ENCODE assay signal across 8 cellular contexts in the genomic region with DNA sequence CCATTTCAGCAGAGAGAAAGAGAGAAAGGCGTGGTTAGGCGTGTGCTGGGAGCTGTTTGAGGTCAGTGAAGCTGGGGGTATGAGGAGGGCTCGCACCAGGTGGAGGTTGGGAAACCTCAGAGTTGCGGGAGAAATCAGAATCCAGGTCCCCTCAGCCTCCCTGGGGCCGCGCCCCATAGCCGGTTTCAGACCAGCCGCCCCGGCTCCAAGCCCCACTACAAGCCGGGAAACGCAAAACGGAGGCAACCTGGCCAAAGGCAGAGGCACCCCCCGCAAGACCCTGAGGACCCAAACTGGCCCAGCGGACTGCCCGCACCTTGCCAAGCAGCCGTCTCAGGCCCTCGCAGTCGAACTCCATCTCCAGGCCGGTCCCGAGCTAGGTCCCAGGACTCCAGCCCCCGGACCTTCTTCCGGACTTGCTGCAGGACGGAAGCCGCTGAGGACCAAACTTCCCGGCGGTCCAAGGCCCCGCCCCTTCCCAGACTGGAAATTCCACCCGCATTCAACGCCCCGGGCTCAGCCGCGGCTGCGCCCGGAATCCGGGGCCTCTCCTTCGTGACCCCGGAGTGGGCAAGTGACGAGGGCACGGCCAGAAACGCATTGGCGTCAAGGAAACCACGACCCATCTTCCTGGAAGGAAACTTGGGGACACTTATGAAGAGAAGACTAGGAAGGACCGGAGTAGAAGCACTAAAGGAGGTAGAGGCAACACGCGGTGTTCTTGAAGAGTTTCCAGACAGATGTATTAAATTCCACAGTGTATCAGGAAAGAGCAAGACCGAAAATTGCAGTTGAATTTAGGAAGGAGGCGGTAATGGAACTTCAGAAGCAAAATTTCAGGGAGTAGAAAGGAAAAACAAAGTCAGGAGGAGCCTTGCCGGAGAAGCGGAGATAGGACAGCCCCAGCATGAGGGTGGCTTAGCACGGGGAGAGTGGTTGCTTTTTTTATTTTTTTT. TPM values are rescaled to one million over a fixed set of nuclear protein-coding genes. Genes with fewer than 3 reads are reported as not detected.
A peak's percentile ranks its signal among the peaks of the same experiment; 100 is the strongest.
DNase-seq lines count a peak whose midpoint lies in the region; ATAC-seq, FAIRE-seq and TF ChIP-seq lines count a peak whose summit lies in the region.

A gene (minus strand): TSS at position 438 of the 956 bp plus-strand sequence. CDS start 80 bp downstream, at position 358.

- peak; percentile 93 for FAIRE-seq in endothelial cell of umbilical vein (lab: Jason Lieb, UNC)

- H3K79me2 ChIP-seq in endothelial cell of umbilical vein (ENCODE audit: control insufficient read depth, insufficient read depth, low read length): peaks cover 36% of the 10 kb centered on the region

- H3K27me3 ChIP-seq in BE2C (no peaks in the 10 kb centered on the region), endothelial cell of umbilical vein (ENCODE audit: control insufficient read depth in 2 of 2, insufficient read depth in 2 of 2, low read length in 2 of 2) (no peaks in the 10 kb centered on the region)

- H3K4me1 ChIP-seq in BE2C: no peaks in the 10 kb centered on the region
- H3K4me1 ChIP-seq in endothelial cell of umbilical vein (ENCODE audit: control insufficient read depth, extremely low read depth, insufficient read depth, low read length): peaks cover 17% of the 10 kb centered on the region
- peaks cover 12% of the 10 kb centered on the region for H3K4me1 ChIP-seq in mesodermal cell (ENCODE audit: control insufficient read depth, insufficient read depth, low read length, poor library complexity, severe bottlenecking)

- peak; percentile 87 for TF ChIP-seq POLR2A in endothelial cell of umbilical vein (IDR thresholded peaks at IDR 0.05; ENCODE audit: low read depth, low read length)

- CTCF ChIA-PET in endothelial cell of umbilical vein (lab: Charles Lee): interaction anchor here (0.5 to 1.5 kb wide), 3 partner anchors 48 to 244 kb away, joined by 3 read pairs; no protein-coding TSS in a partner anchor

- ATAC-seq in GM19035 (IDR thresholded peaks at IDR 0.05; ENCODE audit: unreplicated experiment) (peak; percentile 58), HG03354 (IDR thresholded peaks at IDR 0.05; ENCODE audit: poor library complexity, severe bottlenecking, unreplicated experiment) (peak; percentile 64)

- dilution Hi-C loops in endothelial cell of umbilical vein (cut with MboI; ENCODE audit: extremely low pct_ligation_motif_present, low sequenced_read_pairs): no loop called here

- peak within 1 kb of the TSS; percentile 77 for H3K4me3 ChIP-seq in BE2C (ENCODE audit: low read depth, low read length)
- peak within 1 kb of the TSS; percentile 91 to 98 (median 94) for H3K4me3 ChIP-seq in endothelial cell of umbilical vein (replicated peaks in 1 of 3; ENCODE audit: insufficient read depth in 1 of 3, low read depth in 1 of 3, low read length in 3 of 3)
- peak within 1 kb of the TSS; percentile 88 for H3K4me3 ChIP-seq in mesodermal cell (ENCODE audit: extremely low read depth, insufficient read depth, low read length, poor library complexity, severe bottlenecking)

- H2AFZ ChIP-seq in endothelial cell of umbilical vein (ENCODE audit: low read depth, low read length): peak within 1 kb of the TSS; percentile 90

- H3K9me1 ChIP-seq in endothelial cell of umbilical vein (replicated peaks; ENCODE audit: control insufficient read depth, extremely low read depth, insufficient read depth, low read length): no peaks in the 10 kb centered on the region

- POLR2A ChIA-PET in endothelial cell of umbilical vein (lab: Charles Lee): interaction anchor here (1.3 to 2.1 kb wide), 2 partner anchors 45 to 62 kb away, joined by 4 to 9 read pairs; a partner anchor contains a TSS

- 0 to 1% methylated on average over 48 to 49 of the region's 50 CpGs for WGBS in mesodermal cell (ENCODE audit: insufficient coverage in 2 of 2), 2 experiments

- no peaks in the 10 kb centered on the region for H3K36me3 ChIP-seq in BE2C
- H3K36me3 ChIP-seq in endothelial cell of umbilical vein (ENCODE audit: control insufficient read depth in 2 of 2, extremely low read depth in 1 of 2, insufficient read depth in 2 of 2, low read length in 2 of 2): no peaks in the 10 kb centered on the region
- H3K36me3 ChIP-seq in mesodermal cell (ENCODE audit: control insufficient read depth, insufficient read depth, low read length): peaks cover 8% of the 10 kb centered on the region

- H3K4me2 ChIP-seq in endothelial cell of umbilical vein (ENCODE audit: insufficient read depth, low read length): peak within 1 kb of the TSS; percentile 95

- H3K27ac ChIP-seq in endothelial cell of umbilical vein (ENCODE audit: insufficient read depth, low read depth, low read length) (peak within 1 kb of the TSS; percentile 65), mesodermal cell (ENCODE audit: low read depth, low read length, severe bottlenecking) (peak within 1 kb of the TSS; percentile 70)

- H3K9ac ChIP-seq in endothelial cell of umbilical vein (replicated peaks; ENCODE audit: extremely low read depth, insufficient read depth, low read length): peak within 1 kb of the TSS; percentile 86

- H4K20me1 ChIP-seq in endothelial cell of umbilical vein (replicated peaks; ENCODE audit: control insufficient read depth, extremely low read depth, insufficient read depth, low read length): no peaks in the 10 kb centered on the region

- intact Hi-C loops in endothelial cell of umbilical vein (cut with micrococcal nuclease): loop anchor here (1.0 to 2.0 kb wide), 3 partner anchors 46 to 266 kb away; a partner anchor contains a TSS

- no peak for TF ChIP-seq CTCF in BE2C (IDR thresholded peaks at IDR 0.05; ENCODE audit: low read depth, low read length)
- TF ChIP-seq CTCF in endothelial cell of umbilical vein (IDR thresholded peaks at IDR 0.05; ENCODE audit: extremely low read depth in 1 of 2, insufficient read depth in 1 of 2, low read depth in 1 of 2, low read length in 2 of 2): no peak

- DNase-seq in BE2C (peak; percentile 79), NCI-H82 treated with DMSO at 0.1 percent for 48 hours (lab: John Stamatoyannopoulos, UW; ENCODE audit: unreplicated experiment) (peak; percentile 24), endothelial cell of umbilical vein (ENCODE audit: low read depth, low spot score) (peak; percentile 88)
- DNase-seq in activated CD8-positive, alpha-beta memory T cell treated with anti-CD3 and anti-CD28 coated beads, Interleukin-2, amount 50 U/mL, for 4 hours: peak; percentile 55
- DNase-seq in stimulated activated CD8-positive, alpha-beta memory T cell treated with anti-CD3 and anti-CD28 coated beads, Interleukin-15, amount 100 ng/mL, for 1 hour (ENCODE audit: low read depth): peak; percentile 23

- BruUV-seq in endothelial cell of umbilical vein (replicated peaks; lab: Mats Ljungman, UMichigan): TSS peak; percentile 69

- H3K9me3 ChIP-seq in BE2C (no peaks in the 10 kb centered on the region), endothelial cell of umbilical vein (replicated peaks; ENCODE audit: control insufficient read depth, insufficient read depth, low read length) (no peaks in the 10 kb centered on the region), mesodermal cell (ENCODE audit: control insufficient read depth, low read length) (no peaks in the 10 kb centered on the region)

TF ChIP-seq in endothelial cell of umbilical vein, 7 proteins besides CTCF, POLR2A, EP300 and RAD21:
- TF ChIP-seq POLR2AphosphoS5 (IDR thresholded peaks at IDR 0.05; ENCODE audit: insufficient read depth, low read depth, low read length): peak; percentile 94
- TF ChIP-seq, protein P1, sequence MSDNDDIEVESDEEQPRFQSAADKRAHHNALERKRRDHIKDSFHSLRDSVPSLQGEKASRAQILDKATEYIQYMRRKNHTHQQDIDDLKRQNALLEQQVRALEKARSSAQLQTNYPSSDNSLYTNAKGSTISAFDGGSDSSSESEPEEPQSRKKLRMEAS (IDR thresholded peaks at IDR 0.05; ENCODE audit: insufficient read depth, insufficient read length): no peak

RNA-seq across cellular contexts. Expression of the gene that starts here (rescaled TPM):
- polyA plus RNA-seq in BE2C (2012; ENCODE audit: insufficient read depth, insufficient read length, low read depth): 3.7 TPM
- total RNA-seq in endothelial cell of umbilical vein: 19.1 and 22.5 TPM in 2 replicates
- polyA plus RNA-seq in endothelial cell of umbilical vein: 8.0 and 9.2 TPM in 2 replicates
- 9.5 and 12.1 TPM in 2 replicates for polyA plus RNA-seq in endothelial cell of umbilical vein (2011; cell fraction: cytosol; rRNA removed)
- polyA plus RNA-seq in endothelial cell of umbilical vein (2011; cell fraction: nucleus; rRNA removed): 11.5 and 13.9 TPM in 2 replicates
- polyA plus RNA-seq in endothelial cell of umbilical vein (2012): 17.0 and 21.0 TPM in 2 replicates
- polyA minus RNA-seq in endothelial cell of umbilical vein: 15.7 and 19.2 TPM in 2 replicates
- 11.8 TPM for polyA minus RNA-seq in endothelial cell of umbilical vein (2011; cell fraction: cytosol; rRNA and poly(A)+ RNA removed)
- polyA minus RNA-seq in endothelial cell of umbilical vein (2011; cell fraction: nucleus; rRNA and poly(A)+ RNA removed): 7.3 and 12.1 TPM in 2 replicates
- 13.5 TPM for polyA plus RNA-seq in mesodermal cell (2013, experiment 1 of 2)
- 15.2 TPM for polyA plus RNA-seq in mesodermal cell (2013, experiment 2 of 2)

Comparison
In these comparisons a context has a peak if more than half of its experiments do, and no peak if none do; other contexts are left out.
1. Peak in every context shown above with its lines: DNase-seq, ATAC-seq, H3K4me3 ChIP-seq and H3K27ac ChIP-seq.
2. DNase-seq: peak in every context shown above with its lines; median percentile 88 in endothelial cell of umbilical vein; 79 in BE2C; 55 in activated CD8-positive, alpha-beta memory T cell treated with anti-CD3 and anti-CD28 coated beads, Interleukin-2, amount 50 U/mL, for 4 hours; 24 in NCI-H82 treated with DMSO at 0.1 percent for 48 hours; 23 in stimulated activated CD8-positive, alpha-beta memory T cell treated with anti-CD3 and anti-CD28 coated beads, Interleukin-15, amount 100 ng/mL, for 1 hour.